In the genomic region with DNA sequence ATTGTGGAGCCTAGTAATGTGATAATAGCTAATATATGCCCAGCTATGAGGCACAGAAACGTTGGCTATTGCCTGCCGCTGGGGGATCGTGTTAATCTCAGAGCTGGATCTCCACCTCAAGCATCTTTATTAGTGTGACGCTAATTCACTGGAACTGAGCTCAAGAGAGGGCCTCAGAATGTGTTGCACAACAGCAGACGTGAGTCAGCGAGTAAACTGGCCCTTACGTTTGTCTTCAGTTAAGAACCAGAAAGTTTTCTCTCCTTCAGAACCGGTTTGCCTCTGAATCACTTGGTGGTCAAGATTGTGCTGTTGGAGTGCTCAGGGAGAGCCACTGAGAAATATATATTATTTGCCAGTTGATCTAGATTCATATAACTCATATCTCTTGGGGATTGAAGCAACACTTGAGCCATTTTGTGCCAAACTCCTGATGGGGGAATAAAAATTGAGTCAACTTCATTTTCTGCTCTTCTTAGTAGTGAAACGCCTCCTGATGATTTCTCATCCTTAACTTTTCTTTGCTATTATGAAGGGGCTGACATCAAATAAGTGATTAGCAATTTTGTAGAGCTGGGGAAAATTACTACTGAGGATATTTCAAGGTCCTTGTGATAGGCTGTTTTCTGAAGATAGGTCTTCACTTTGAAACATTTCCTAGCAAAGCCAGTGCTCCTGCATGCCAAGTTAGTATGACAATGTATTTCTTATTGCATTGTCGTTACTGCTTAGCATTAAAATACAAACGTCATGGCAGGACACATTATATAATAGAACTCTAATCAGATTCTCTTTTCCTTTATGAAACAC, we compare ENCODE assay signal across 1 cellular context.
A peak's percentile ranks its signal among the peaks of the same experiment; 100 is the strongest.
TF ChIP-seq lines count a peak whose summit lies in the region.

No MANE protein-coding gene starts in this region.

TF ChIP-seq in K562, 482 proteins besides CTCF, POLR2A, EP300 and RAD21 (continued from another document and continues in another):
- TF ChIP-seq, protein P1, sequence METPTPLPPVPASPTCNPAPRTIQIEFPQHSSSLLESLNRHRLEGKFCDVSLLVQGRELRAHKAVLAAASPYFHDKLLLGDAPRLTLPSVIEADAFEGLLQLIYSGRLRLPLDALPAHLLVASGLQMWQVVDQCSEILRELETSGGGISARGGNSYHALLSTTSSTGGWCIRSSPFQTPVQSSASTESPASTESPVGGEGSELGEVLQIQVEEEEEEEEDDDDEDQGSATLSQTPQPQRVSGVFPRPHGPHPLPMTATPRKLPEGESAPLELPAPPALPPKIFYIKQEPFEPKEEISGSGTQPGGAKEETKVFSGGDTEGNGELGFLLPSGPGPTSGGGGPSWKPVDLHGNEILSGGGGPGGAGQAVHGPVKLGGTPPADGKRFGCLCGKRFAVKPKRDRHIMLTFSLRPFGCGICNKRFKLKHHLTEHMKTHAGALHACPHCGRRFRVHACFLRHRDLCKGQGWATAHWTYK (CRISPR knock-in tag; IDR thresholded peaks at IDR 0.05) = peak; percentile 94
- TF ChIP-seq ZNF146 (CRISPR knock-in tag; IDR thresholded peaks at IDR 0.05; ENCODE audit: unreplicated experiment) (no peak), ZNF277 (CRISPR knock-in tag; IDR thresholded peaks at IDR 0.05; ENCODE audit: borderline replicate concordance) (no peak), EZH2 (IDR thresholded peaks at IDR 0.05; ENCODE audit: borderline replicate concordance, low read depth, low read length) (no peak), GABPA (tag; conservative IDR thresholded peaks at IDR 0.05; ENCODE audit: low read depth) (peak; percentile 9; the same call in 1 of the 2 replicates), SMAD4 (CRISPR knock-in tag; conservative IDR thresholded peaks at IDR 0.05) (peak; percentile 92), RBM39 (optimal IDR thresholded peaks at IDR 0.05; ENCODE audit: low read depth, low read length) (no peak), ZBTB11 (CRISPR knock-in tag; IDR thresholded peaks at IDR 0.05) (peak in 1 of 3 experiments; percentile 62; a peak in 1 of 6 replicates), ESRRB (CRISPR knock-in tag; IDR thresholded peaks at IDR 0.05; ENCODE audit: borderline replicate concordance) (no peak), GTF2E2 (tag; IDR thresholded peaks at IDR 0.05) (no peak), TEAD4 (IDR thresholded peaks at IDR 0.05; ENCODE audit: low read length) (peak; percentile 75), TEAD4 (CRISPR knock-in tag; IDR thresholded peaks at IDR 0.05; ENCODE audit: borderline replicate concordance) (no peak), TBL1XR1 (IDR thresholded peaks at IDR 0.05; ENCODE audit: low read length in 2 of 2) (no peak), CC2D1A (IDR thresholded peaks at IDR 0.05) (0 out of 2 replicates have a peak, but pooled peaks have one; percentile 14), ZBTB40 (IDR thresholded peaks at IDR 0.05) (peak; percentile 70), ZBTB40 (CRISPR knock-in tag; IDR thresholded peaks at IDR 0.05) (no peak), PCBP1 (IDR thresholded peaks at IDR 0.05; ENCODE audit: low read depth, low read length, poor library complexity, severe bottlenecking) (no peak), SAFB2 (IDR thresholded peaks at IDR 0.05; ENCODE audit: borderline replicate concordance, low read depth, low read length, severe bottlenecking) (no peak), CCAR2 (IDR thresholded peaks at IDR 0.05; ENCODE audit: low read depth, low read length) (no peak), PHF21A (IDR thresholded peaks at IDR 0.05; ENCODE audit: borderline replicate concordance, low read depth) (no peak), ELF1 (tag; IDR thresholded peaks at IDR 0.05) (no peak), MIER1 (IDR thresholded peaks at IDR 0.05; ENCODE audit: low read depth) (no peak), ARID2 (IDR thresholded peaks at IDR 0.05) (no peak), ZNF785 (CRISPR knock-in tag; IDR thresholded peaks at IDR 0.05) (no peak), HDAC1 (IDR thresholded peaks at IDR 0.05) (no peak), SREBF1 (IDR thresholded peaks at IDR 0.05; ENCODE audit: borderline replicate concordance, low read depth, low read length) (no peak), SP1 (CRISPR knock-in tag; IDR thresholded peaks at IDR 0.05) (0 out of 2 replicates have a peak, but pooled peaks have one; percentile 42), DMBX1 (CRISPR knock-in tag; IDR thresholded peaks at IDR 0.05; ENCODE audit: borderline replicate concordance) (peak; percentile 95), HMGN3 (IDR thresholded peaks at IDR 0.05; ENCODE audit: borderline replicate concordance, extremely low read depth, insufficient read length, low read depth, low read length) (no peak), FOXA1 (IDR thresholded peaks at IDR 0.05; ENCODE audit: borderline replicate concordance) (no peak), POLR2AphosphoS5 (IDR thresholded peaks at IDR 0.05; ENCODE audit: control insufficient read depth, insufficient read depth, low read depth, low read length) (no peak)
- TF ChIP-seq, protein P2, sequence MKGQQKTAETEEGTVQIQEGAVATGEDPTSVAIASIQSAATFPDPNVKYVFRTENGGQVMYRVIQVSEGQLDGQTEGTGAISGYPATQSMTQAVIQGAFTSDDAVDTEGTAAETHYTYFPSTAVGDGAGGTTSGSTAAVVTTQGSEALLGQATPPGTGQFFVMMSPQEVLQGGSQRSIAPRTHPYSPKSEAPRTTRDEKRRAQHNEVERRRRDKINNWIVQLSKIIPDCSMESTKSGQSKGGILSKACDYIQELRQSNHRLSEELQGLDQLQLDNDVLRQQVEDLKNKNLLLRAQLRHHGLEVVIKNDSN (CRISPR knock-in tag; IDR thresholded peaks at IDR 0.05) = no peak
- TF ChIP-seq, protein P3, sequence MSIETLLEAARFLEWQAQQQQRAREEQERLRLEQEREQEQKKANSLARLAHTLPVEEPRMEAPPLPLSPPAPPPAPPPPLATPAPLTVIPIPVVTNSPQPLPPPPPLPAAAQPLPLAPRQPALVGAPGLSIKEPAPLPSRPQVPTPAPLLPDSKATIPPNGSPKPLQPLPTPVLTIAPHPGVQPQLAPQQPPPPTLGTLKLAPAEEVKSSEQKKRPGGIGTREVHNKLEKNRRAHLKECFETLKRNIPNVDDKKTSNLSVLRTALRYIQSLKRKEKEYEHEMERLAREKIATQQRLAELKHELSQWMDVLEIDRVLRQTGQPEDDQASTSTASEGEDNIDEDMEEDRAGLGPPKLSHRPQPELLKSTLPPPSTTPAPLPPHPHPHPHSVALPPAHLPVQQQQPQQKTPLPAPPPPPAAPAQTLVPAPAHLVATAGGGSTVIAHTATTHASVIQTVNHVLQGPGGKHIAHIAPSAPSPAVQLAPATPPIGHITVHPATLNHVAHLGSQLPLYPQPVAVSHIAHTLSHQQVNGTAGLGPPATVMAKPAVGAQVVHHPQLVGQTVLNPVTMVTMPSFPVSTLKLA (conservative IDR thresholded peaks at IDR 0.05) = 0 out of 4 replicates have a peak, but pooled peaks of 1 of the 2 experiments have one; percentile 14
- TF ChIP-seq, protein P4, sequence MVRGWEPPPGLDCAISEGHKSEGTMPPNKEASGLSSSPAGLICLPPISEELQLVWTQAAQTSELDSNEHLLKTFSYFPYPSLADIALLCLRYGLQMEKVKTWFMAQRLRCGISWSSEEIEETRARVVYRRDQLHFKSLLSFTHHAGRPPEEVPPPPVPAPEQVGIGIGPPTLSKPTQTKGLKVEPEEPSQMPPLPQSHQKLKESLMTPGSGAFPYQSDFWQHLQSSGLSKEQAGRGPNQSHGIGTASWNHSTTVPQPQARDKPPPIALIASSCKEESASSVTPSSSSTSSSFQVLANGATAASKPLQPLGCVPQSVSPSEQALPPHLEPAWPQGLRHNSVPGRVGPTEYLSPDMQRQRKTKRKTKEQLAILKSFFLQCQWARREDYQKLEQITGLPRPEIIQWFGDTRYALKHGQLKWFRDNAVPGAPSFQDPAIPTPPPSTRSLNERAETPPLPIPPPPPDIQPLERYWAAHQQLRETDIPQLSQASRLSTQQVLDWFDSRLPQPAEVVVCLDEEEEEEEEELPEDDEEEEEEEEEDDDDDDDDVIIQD (CRISPR knock-in tag; IDR thresholded peaks at IDR 0.05) = peak; percentile 79; the same call in 1 of the 2 replicates
- TF ChIP-seq, protein P5, sequence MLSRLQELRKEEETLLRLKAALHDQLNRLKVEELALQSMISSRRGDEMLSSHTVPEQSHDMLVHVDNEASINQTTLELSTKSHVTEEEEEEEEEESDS (CRISPR knock-in tag; IDR thresholded peaks at IDR 0.05) = no peak
